ENCODE assay signal across 10 cellular contexts in the genomic region with DNA sequence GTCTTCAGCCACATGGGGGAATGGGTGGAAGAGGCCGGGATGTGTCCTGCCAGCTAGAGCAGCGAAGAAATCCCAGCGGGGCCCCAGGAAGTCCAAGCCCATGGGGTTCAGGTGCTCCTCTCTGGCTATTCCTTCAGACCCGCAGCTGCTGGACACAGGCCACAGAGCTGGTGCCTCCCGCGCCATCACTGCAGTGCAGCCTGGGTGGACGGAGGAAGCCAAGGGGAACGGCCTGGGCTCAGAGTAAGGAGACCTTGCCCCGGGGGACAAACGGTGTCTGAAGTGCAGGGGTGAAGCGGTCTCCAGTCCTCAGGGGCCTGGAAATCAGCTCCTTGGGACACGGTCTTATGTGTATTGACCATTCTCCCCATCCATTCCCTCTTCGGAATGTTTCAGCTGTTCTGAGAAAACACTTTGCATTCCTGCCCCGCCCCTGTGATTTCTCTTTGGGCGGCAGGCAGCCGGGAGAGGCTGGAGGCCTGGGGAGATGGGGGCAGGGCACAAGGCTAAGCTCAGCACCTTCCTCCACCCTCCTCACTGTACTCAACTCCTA. TPM values are rescaled to one million over a fixed set of nuclear protein-coding genes. Genes with fewer than 3 reads are reported as not detected.
DNase-seq lines count a peak whose midpoint lies in the region; ATAC-seq, FAIRE-seq and TF ChIP-seq lines count a peak whose summit lies in the region.
"Had no signal": no experiment of that assay in that cellular context is flagged by ENCODE, and none has a peak within 500 bp of the region (broad histone marks: within the 10 kb centered on the region; RNA-seq: fewer than 3 reads in every experiment).

No MANE protein-coding gene starts in this region.

- DNase-seq in AG09319 (ENCODE audit: extremely low read depth, low read depth) (peak; percentile 34), activated B cell treated with CpG ODN at 0.5 μM for 24 hours (no peak), heart right ventricle (peak; percentile 65 to 74), GM12891 (ENCODE audit: insufficient read length, low spot score) (no peak), OCI-LY7 (ENCODE audit: low spot score) (no peak), NAMALWA (ENCODE audit: low spot score) (no peak)
- DNase-seq: CD4-positive, alpha-beta T cell; cerebellar nuclear complex had no signal

- no TSS peak for BruUV-seq in OCI-LY7 (replicated peaks; lab: Mats Ljungman, UMichigan)

- no peaks in the 10 kb centered on the region for H3K9me3 Mint-ChIP-seq in activated B cell treated with CpG ODN at 0.5 μM for 24 hours
- H3K9me3 Mint-ChIP-seq: CD4-positive, alpha-beta T cell had no signal

- H3K4me2 ChIP-seq in parathyroid adenoma (ENCODE audit: low read length) = peak overlapping the region; percentile 23
- H3K4me2 ChIP-seq in OCI-LY7 (ENCODE audit: low read length) = no peak overlapping the region

- peak overlapping the region; percentile 30 for H3K27ac Mint-ChIP-seq in activated B cell treated with CpG ODN at 0.5 μM for 24 hours
- H3K27ac Mint-ChIP-seq: CD4-positive, alpha-beta T cell had no signal

- H3K4me3 Mint-ChIP-seq in activated B cell treated with CpG ODN at 0.5 μM for 24 hours = no peak overlapping the region
- H3K4me3 Mint-ChIP-seq: CD4-positive, alpha-beta T cell had no signal

- TF ChIP-seq CTCF in AG09319 (IDR thresholded peaks at IDR 0.05; ENCODE audit: low read depth, low read length) (no peak), activated B cell treated with CpG ODN at 0.5 μM for 24 hours (IDR thresholded peaks at IDR 0.05) (no peak), heart right ventricle (IDR thresholded peaks at IDR 0.05) (no peak), parathyroid adenoma (IDR thresholded peaks at IDR 0.05) (no peak), OCI-LY7 (conservative IDR thresholded peaks at IDR 0.05; ENCODE audit: low read length) (no peak)

- H3K27me3 ChIP-seq in heart right ventricle = no peaks in the 10 kb centered on the region
- no peaks in the 10 kb centered on the region for H3K27me3 ChIP-seq in parathyroid adenoma (ENCODE audit: control insufficient read depth, insufficient read depth, low read length)

- no peak overlapping the region for H3K9ac ChIP-seq in parathyroid adenoma

- H3K36me3 Mint-ChIP-seq in activated B cell treated with CpG ODN at 0.5 μM for 24 hours (ENCODE audit: low read depth) = peaks cover 27% of the 10 kb centered on the region

- H3K27ac ChIP-seq in heart right ventricle = peak overlapping the region; percentile 92 to 99 (median 97)
- peak overlapping the region; percentile 42 for H3K27ac ChIP-seq in parathyroid adenoma
- no peak overlapping the region for H3K27ac ChIP-seq in OCI-LY7 (ENCODE audit: low read depth, low read length, poor library complexity, severe bottlenecking)

- FAIRE-seq in GM12891 (lab: Jason Lieb, UNC) = no peak

- H2AFZ ChIP-seq in parathyroid adenoma (peak overlapping the region; percentile 70), OCI-LY7 (ENCODE audit: low read length) (no peak overlapping the region)

- peak overlapping the region in 6 of 10 donors; percentile 15 to 26 (median 21) for H3K4me3 ChIP-seq in heart right ventricle
- H3K4me3 ChIP-seq in parathyroid adenoma (ENCODE audit: low read depth, low read length) = no peak overlapping the region
- no peak overlapping the region for H3K4me3 ChIP-seq in OCI-LY7 (ENCODE audit: low read depth, low read length, poor library complexity, severe bottlenecking)

- H3K9me2 ChIP-seq in OCI-LY7 (ENCODE audit: insufficient read depth, low read length) = no peaks in the 10 kb centered on the region

- intact Hi-C loops in activated B cell treated with CpG ODN at 0.5 μM for 24 hours (cut with micrococcal nuclease) = loop anchor here (10.0 kb wide), 1 partner anchor 47 kb away; no protein-coding TSS in a partner anchor
- intact Hi-C loops in heart right ventricle (cut with DNase I) = loop anchor here in 3 of 10 donors (2.0 to 5.0 kb wide), 4 partner anchors 15 to 50 kb away; a partner anchor contains a TSS
- intact Hi-C loops in OCI-LY7 (cut with micrococcal nuclease; ENCODE audit: unreplicated experiment) = no loop called here

- H3K36me3 ChIP-seq in heart right ventricle = peaks cover 0 to 38% (median 6%) of the 10 kb centered on the region in 9 donors
- no peaks in the 10 kb centered on the region for H3K36me3 ChIP-seq in parathyroid adenoma (ENCODE audit: control insufficient read depth, insufficient read depth, low read length)
- H3K36me3 ChIP-seq in OCI-LY7 (ENCODE audit: insufficient read depth, low read length) = 0 out of 2 replicates have a peak, but pooled peaks cover 7% of the 10 kb centered on the region

- H3K79me2 ChIP-seq in parathyroid adenoma (no peaks in the 10 kb centered on the region), OCI-LY7 (ENCODE audit: insufficient read depth, low read depth, low read length) (no peaks in the 10 kb centered on the region)

- H3K4me1 Mint-ChIP-seq in activated B cell treated with CpG ODN at 0.5 μM for 24 hours = peaks cover 38% of the 10 kb centered on the region

- no peak for TF ChIP-seq POLR2A in GM12891 (IDR thresholded peaks at IDR 0.05; ENCODE audit: low read depth, low read length)

- H3K27me3 Mint-ChIP-seq in activated B cell treated with CpG ODN at 0.5 μM for 24 hours = no peaks in the 10 kb centered on the region
- H3K27me3 Mint-ChIP-seq: CD4-positive, alpha-beta T cell had no signal

- no peaks in the 10 kb centered on the region for H4K20me1 ChIP-seq in OCI-LY7 (ENCODE audit: insufficient read depth, low read length)

- POLR2A ChIA-PET in activated B cell treated with CpG ODN at 0.5 μM for 24 hours (lab: Charles Lee) = interaction anchor here (1.1 to 4.3 kb wide), 2 partner anchors 16 to 121 kb away, joined by 6 to 17 read pairs; no protein-coding TSS in a partner anchor
- POLR2A ChIA-PET in OCI-LY7 (lab: Charles Lee) = interaction anchor here (1.6 kb wide), 1 partner anchor 11 kb away, joined by 3 read pairs; no protein-coding TSS in a partner anchor

- H3K4me1 ChIP-seq in heart right ventricle (peaks cover 58 to 83% (median 77%) of the 10 kb centered on the region in 9 donors), parathyroid adenoma (peaks cover 13% of the 10 kb centered on the region), OCI-LY7 (ENCODE audit: insufficient read depth, low read length, poor library complexity, severe bottlenecking) (peaks cover 33% of the 10 kb centered on the region)

- WGBS in heart right ventricle, 2 donors = 9 to 13% methylated on average over 16 of the region's 16 CpGs

- ATAC-seq in activated B cell treated with CpG ODN at 0.5 μM for 24 hours (ENCODE audit: low read depth) = no peak
- ATAC-seq in heart right ventricle = peak; percentile 5 to 39 (median 18)
- no peak for ATAC-seq in HG02840 (IDR thresholded peaks at IDR 0.05; ENCODE audit: low FRiP score, unreplicated experiment)

- H3K9me3 ChIP-seq in heart right ventricle (no peaks in the 10 kb centered on the region), parathyroid adenoma (ENCODE audit: control insufficient read depth, low read length) (no peaks in the 10 kb centered on the region), OCI-LY7 (ENCODE audit: low read length) (no peaks in the 10 kb centered on the region)

- CTCF ChIA-PET in activated B cell treated with CpG ODN at 0.5 μM for 24 hours (lab: Charles Lee) = interaction anchor here (0.8 to 1.5 kb wide), 3 partner anchors 9 to 244 kb away, joined by 3 to 5 read pairs (median 4); no protein-coding TSS in a partner anchor
- CTCF ChIA-PET in OCI-LY7 (lab: Charles Lee; ENCODE audit: unreplicated experiment) = no interaction called here

TF ChIP-seq in GM12891, 5 proteins besides CTCF, POLR2A, EP300 and RAD21:
- no peak for TF ChIP-seq PAX5 (IDR thresholded peaks at IDR 0.05; ENCODE audit: insufficient read depth, low read length, severe bottlenecking)
- no peak for TF ChIP-seq POU2F2 (IDR thresholded peaks at IDR 0.05; ENCODE audit: low read depth, low read length)
- no peak for TF ChIP-seq SPI1 (IDR thresholded peaks at IDR 0.05; ENCODE audit: low read depth, low read length)
- no peak for TF ChIP-seq TAF1 (IDR thresholded peaks at IDR 0.05; ENCODE audit: low read depth, low read length)
- TF ChIP-seq POLR2AphosphoS5 (IDR thresholded peaks at IDR 0.05; ENCODE audit: low read depth, low read length) = no peak
TF ChIP-seq in GM12891: peak in this region for 0.

RNA-seq across cellular contexts. Expression of a gene that starts 18.4 kb away (rescaled TPM):
- total RNA-seq in activated B cell treated with CpG ODN at 0.5 μM for 24 hours (54.1 and 56.9 TPM in 2 replicates), heart right ventricle (10 to 100 TPM; 28.8 to 75.8 (median 40.5) TPM), OCI-LY7 (2022) (54.6 and 58.0 TPM in 2 replicates)
- 10 to 100 TPM; 17.7 to 24.3 TPM for polyA plus RNA-seq in heart right ventricle
- polyA plus RNA-seq in GM12891 (2012; ENCODE audit: low read depth, missing spikeins) = 7.0 TPM
- 31.3 and 31.6 TPM in 2 replicates for total RNA-seq in OCI-LY7 (2014; rRNA removed; shearing (Covaris generic))

RNA-seq across cellular contexts. Expression of a gene that starts 18.7 kb away (rescaled TPM):
- total RNA-seq in activated B cell treated with CpG ODN at 0.5 μM for 24 hours (66.0 and 79.6 TPM in 2 replicates), heart right ventricle (10 to 100 TPM; 13.3 to 20.9 (median 16.9) TPM), OCI-LY7 (2022) (51.3 and 65.8 TPM in 2 replicates)
- polyA plus RNA-seq in heart right ventricle = 10 to 100 TPM in 1 of 2 donors, 1 to 10 TPM in 1; 9.1 to 13.8 TPM
- polyA plus RNA-seq in GM12891 (2012; ENCODE audit: low read depth, missing spikeins) = 8.9 TPM
- 16.1 and 19.7 TPM in 2 replicates for total RNA-seq in OCI-LY7 (2014; rRNA removed; shearing (Covaris generic))

RNA-seq across cellular contexts. Expression of a gene that starts 25.3 kb away (rescaled TPM):
- total RNA-seq in activated B cell treated with CpG ODN at 0.5 μM for 24 hours (not detected in 2 replicates), heart right ventricle (10 to 100 TPM in 1 of 10 donors, 1 to 10 TPM in 9; 2.4 to 12.8 (median 5.1) TPM), OCI-LY7 (2022) (1.7 and 3.9 TPM in 2 replicates)
- polyA plus RNA-seq in heart right ventricle = 1 to 10 TPM; 7.5 to 9.0 TPM
- polyA plus RNA-seq in GM12891 (2012; ENCODE audit: low read depth, missing spikeins) = 0.86 TPM
- 4.2 and 8.0 TPM in 2 replicates for total RNA-seq in OCI-LY7 (2014; rRNA removed; shearing (Covaris generic))
- total RNA-seq: CD4-positive, alpha-beta T cell had no signal

RNA-seq across cellular contexts. Expression of a gene that starts 51.4 kb away (rescaled TPM):
- total RNA-seq in activated B cell treated with CpG ODN at 0.5 μM for 24 hours = 10.9 and 13.9 TPM in 2 replicates
- 10 to 100 TPM; 12.9 to 37.9 (median 16.9) TPM for total RNA-seq in heart right ventricle
- 10 to 100 TPM; 21.4 to 96.7 TPM for polyA plus RNA-seq in heart right ventricle
- 8.9 TPM for polyA plus RNA-seq in GM12891 (2012; ENCODE audit: low read depth, missing spikeins)
- 20.5 and 40.0 TPM in 2 replicates for total RNA-seq in OCI-LY7 (2014; rRNA removed; shearing (Covaris generic))
- total RNA-seq in OCI-LY7 (2022) = 34.7 and 36.1 TPM in 2 replicates

Comparison
In these comparisons a context has a peak if more than half of its experiments do, and no peak if none do; other contexts are left out.
1. DNase-seq: peak in AG09319 (single experiment) and heart right ventricle (2 of 2); none in activated B cell treated with CpG ODN at 0.5 μM for 24 hours (single experiment), GM12891 (single experiment), OCI-LY7 (single experiment) and NAMALWA (single experiment).
2. ATAC-seq: peak in heart right ventricle (8 of 8); none in activated B cell treated with CpG ODN at 0.5 μM for 24 hours (single experiment) and HG02840 (single experiment).
3. H3K4me3 ChIP-seq: peak in heart right ventricle (6 of 10); none in parathyroid adenoma (single experiment) and OCI-LY7 (single experiment).